Comparison of ENCODE assay signal across 1 cellular context in genomic region chr12:115375188-115375991, GRCh38.
TF ChIP-seq lines count a peak whose summit lies in the region.

No MANE protein-coding gene starts in this region.

TF ChIP-seq in H1, 55 proteins besides CTCF, POLR2A, EP300 and RAD21 (continued from another document):
- TF ChIP-seq E2F6 (IDR thresholded peaks at IDR 0.05) (no peak), CHD1 (IDR thresholded peaks at IDR 0.05; ENCODE audit: low read depth, low read length) (no peak), YY1 (IDR thresholded peaks at IDR 0.05; ENCODE audit: low read depth, low read length) (no peak), RBBP5 (IDR thresholded peaks at IDR 0.05; ENCODE audit: borderline replicate concordance, low read depth, low read length) (no peak), KDM4A (IDR thresholded peaks at IDR 0.05; ENCODE audit: low read depth, low read length, severe bottlenecking) (no peak)
TF ChIP-seq in H1: peak in this region for 0.
